In the genomic region with DNA sequence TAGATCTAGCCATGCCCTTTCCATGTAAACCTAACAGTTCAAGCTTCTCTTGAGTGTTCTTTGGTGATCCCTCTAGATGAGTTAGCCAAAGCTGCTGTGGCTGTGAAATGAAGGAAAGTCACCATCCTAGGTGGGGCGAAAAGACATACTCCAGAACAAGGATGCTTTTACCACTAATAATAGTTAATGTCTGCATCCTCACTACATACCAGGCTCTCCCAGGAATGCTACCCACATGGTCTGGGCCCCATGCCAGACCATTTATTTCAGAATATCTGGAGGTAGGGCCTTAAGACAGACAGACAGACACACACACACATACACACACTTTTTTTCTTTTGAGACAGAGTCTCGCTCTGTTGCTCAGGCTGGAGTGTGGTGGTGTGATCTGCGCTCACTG, we compare ENCODE assay signal across 17 cellular contexts. TPM values are rescaled to one million over a fixed set of nuclear protein-coding genes. Genes with fewer than 3 reads are reported as not detected.
A peak's percentile ranks its signal among the peaks of the same experiment; 100 is the strongest.
DNase-seq lines count a peak whose midpoint lies in the region; ATAC-seq and TF ChIP-seq lines count a peak whose summit lies in the region.
"Had no signal": no experiment of that assay in that cellular context is flagged by ENCODE, and none has a peak within 500 bp of the region (broad histone marks: within the 10 kb centered on the region; RNA-seq: fewer than 3 reads in every experiment).

No MANE protein-coding gene starts in this region.

- no peak overlapping the region for H3K27ac ChIP-seq in body of pancreas
- H3K27ac ChIP-seq: HL-60 had no signal

- peaks cover 24% of the 10 kb centered on the region for H3K4me1 ChIP-seq in body of pancreas

- H3K9me3 ChIP-seq in body of pancreas, result no peaks in the 10 kb centered on the region

- TF ChIP-seq CTCF in body of pancreas (IDR thresholded peaks at IDR 0.05), result no peak

- intact Hi-C loops in body of pancreas (cut with DNase I), result no loop called here

- ATAC-seq in HG03565 (IDR thresholded peaks at IDR 0.05; ENCODE audit: unreplicated experiment) (no peak), body of pancreas (no peak)
- ATAC-seq: esophagus mucosa, GM23338 had no signal

- DNase-seq in AG20443 (ENCODE audit: low spot score), result peak; percentile 57
- peak; percentile 97 for DNase-seq in M059J (ENCODE audit: low read depth)
- peak; percentile 96 for DNase-seq in astrocyte of the hippocampus (ENCODE audit: low read depth, low spot score)
- peak; percentile 93 for DNase-seq in kidney glomerular epithelial cell (lab: John Stamatoyannopoulos, UW)
- no peak for DNase-seq in dedifferentiated amniotic fluid mesenchymal stem cell (ENCODE audit: extremely low spot score)
- no peak for DNase-seq in body of pancreas
- DNase-seq in NOMO-1 (lab: John Stamatoyannopoulos, UW; ENCODE audit: unreplicated experiment in 2 of 2), result no peak
- DNase-seq: activated CD4-positive, alpha-beta T cell treated with anti-CD3 and anti-CD28 coated beads, Interleukin-2, amount 50 U/mL, for 48 hours; activated effector memory CD4-positive, alpha-beta T cell treated with Interleukin-2 at 50 U/mL for 16 hours; DMS79 treated with DMSO at 0.1 percent for 48 hours; midbrain; NCI-H2171; T-helper 2 cell had no signal

- H3K4me3 ChIP-seq in body of pancreas, result no peak overlapping the region
- H3K4me3 ChIP-seq: GM23338 had no signal

- no peak for TF ChIP-seq POLR2A in body of pancreas (IDR thresholded peaks at IDR 0.05)

- 95 to 100% methylated on average over 1 to 3 of the region's 3 CpGs for WGBS in body of pancreas, 2 donors

- no peaks in the 10 kb centered on the region for H3K27me3 ChIP-seq in body of pancreas

- no peaks in the 10 kb centered on the region for H3K36me3 ChIP-seq in body of pancreas (replicated peaks in 1 of 2; ENCODE audit: insufficient read depth in 1 of 2, low read depth in 2 of 2)

RNA-seq across cellular contexts. Expression of a gene that starts 14.7 kb away (rescaled TPM):
- 1.8 and 3.2 TPM in 2 replicates for total RNA-seq in M059J (2014; rRNA removed; shearing (Covaris generic))
- total RNA-seq in body of pancreas, result 1 to 10 TPM; 2.1 to 4.3 TPM

Comparison
In these comparisons a context has a peak if more than half of its experiments do, and no peak if none do; other contexts are left out.
1. DNase-seq: peak in AG20443 (single experiment), M059J (single experiment), astrocyte of the hippocampus (single experiment) and kidney glomerular epithelial cell (single experiment); none in dedifferentiated amniotic fluid mesenchymal stem cell (single experiment), body of pancreas (0 of 4) and NOMO-1 (0 of 2).